16 cellular contexts compared by ENCODE assay signal in the genomic region with DNA sequence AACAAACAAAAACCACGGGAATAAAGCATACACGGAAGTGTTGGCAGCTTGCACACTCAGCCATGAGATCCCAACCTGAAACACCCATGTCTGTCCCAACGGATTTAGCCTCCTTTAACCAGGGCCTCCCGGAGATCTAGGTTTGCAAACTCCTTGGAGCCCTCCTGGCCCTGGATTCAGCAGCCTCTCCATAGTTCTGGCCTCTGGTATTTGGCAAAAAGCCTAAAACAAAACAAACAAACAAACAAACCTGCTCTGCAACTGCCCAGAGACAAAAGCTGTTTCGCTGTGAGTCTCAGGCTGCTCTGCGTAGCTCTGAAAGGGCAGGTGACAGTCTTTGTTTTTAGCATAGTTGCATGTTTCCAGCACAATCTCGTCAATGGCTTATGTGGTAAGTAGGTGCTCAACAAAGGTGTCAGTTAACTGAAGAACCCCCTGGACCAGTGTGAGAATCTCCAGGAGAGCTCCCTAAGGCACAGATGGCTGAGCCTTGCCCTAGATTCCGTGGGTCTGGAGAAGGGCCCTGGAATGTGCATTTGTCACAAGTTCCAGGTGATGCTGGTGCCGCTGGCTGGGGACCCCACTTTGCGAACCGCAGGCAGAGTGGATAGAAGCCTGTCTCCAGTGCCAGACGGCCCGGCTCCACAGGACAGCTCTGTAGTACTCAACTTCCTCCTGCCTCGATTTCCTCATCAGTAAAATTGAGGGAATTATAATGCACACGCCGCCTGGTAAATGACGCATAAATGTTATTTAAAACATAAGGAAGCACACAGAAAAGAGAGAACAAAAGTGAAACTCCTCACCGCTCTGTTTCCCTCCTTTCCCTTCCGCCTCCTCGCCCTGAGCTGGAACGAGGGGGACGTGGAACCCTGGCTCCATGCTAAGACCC.
DNase-seq lines count a peak whose midpoint lies in the region; ATAC-seq, FAIRE-seq and TF ChIP-seq lines count a peak whose summit lies in the region.
"Had no signal": no experiment of that assay in that cellular context is flagged by ENCODE, and none has a peak within 500 bp of the region (broad histone marks: within the 10 kb centered on the region; RNA-seq: fewer than 3 reads in every experiment).

No MANE protein-coding gene starts in this region.

- WGBS in aorta, 2 donors = 93 to 95% methylated on average over 22 of the region's 22 CpGs

- H3K4me3 ChIP-seq in kidney (ENCODE audit: low read length in 2 of 2) (no peak overlapping the region), aorta (ENCODE audit: low read length in 2 of 2) (no peak overlapping the region)
- H3K4me3 ChIP-seq: colonic mucosa, testis had no signal

- no peaks in the 10 kb centered on the region for H3K27me3 ChIP-seq in aorta (ENCODE audit: control insufficient read depth in 1 of 2, insufficient read depth in 2 of 2, low read length in 1 of 2)
- H3K27me3 ChIP-seq: colonic mucosa, testis had no signal

- TF ChIP-seq CTCF in kidney (IDR thresholded peaks at IDR 0.05; ENCODE audit: borderline replicate concordance, extremely low read depth, insufficient read depth) = no peak

- ATAC-seq in aorta (ENCODE audit: low FRiP score) (no peak), GM19023 (IDR thresholded peaks at IDR 0.05; ENCODE audit: unreplicated experiment) (no peak), GM21737 (IDR thresholded peaks at IDR 0.05; ENCODE audit: unreplicated experiment) (no peak)
- ATAC-seq: activated CD8-positive, alpha-beta memory T cell treated with anti-CD3 and anti-CD28 coated beads, Interleukin-2, amount 10 ng/mL, durations not matched to agents 7 days and 5 days had no signal

- DNase-seq in NCI-H748 (lab: John Stamatoyannopoulos, UW; ENCODE audit: unreplicated experiment) = peak; percentile 39
- no peak for DNase-seq in NCI-H748 treated with DMSO at 0.1 percent for 48 hours (lab: John Stamatoyannopoulos, UW)
- DNase-seq in NOMO-1 treated with dmso at 0.1 percent for 144 hours (lab: John Stamatoyannopoulos, UW; ENCODE audit: unreplicated experiment) = peak; percentile 15
- DNase-seq in kidney = no peak
- DNase-seq in aorta = peak; percentile 30 to 55
- DNase-seq in SHP77 treated with DMSO at 0.1 percent for 48 hours (lab: John Stamatoyannopoulos, UW) = no peak
- DNase-seq: activated CD8-positive, alpha-beta memory T cell treated with anti-CD3 and anti-CD28 coated beads, Interleukin-2, amount 10 ng/mL, durations not matched to agents 7 days and 5 days; activated naive CD8-positive, alpha-beta T cell treated with anti-CD3 and anti-CD28 coated beads for 36 hours; colonic mucosa; NCI-H446; testis had no signal

- no peak overlapping the region for H3K9ac ChIP-seq in kidney (ENCODE audit: low read length in 2 of 2)
- H3K9ac ChIP-seq: KMS-11 had no signal

- H3K27ac ChIP-seq in kidney (ENCODE audit: low read depth in 2 of 2, low read length in 2 of 2) (peak overlapping the region; percentile 36 to 65), aorta (ENCODE audit: low read depth in 1 of 2, low read length in 2 of 2) (no peak overlapping the region)
- H3K27ac ChIP-seq: colonic mucosa, KMS-11, testis had no signal

- H3K4me1 ChIP-seq in kidney (ENCODE audit: control insufficient read depth in 1 of 2, insufficient read depth in 1 of 2, low read depth in 1 of 2, low read length in 2 of 2) (peaks cover 14 to 17% of the 10 kb centered on the region in 2 donors), aorta (ENCODE audit: control insufficient read depth in 1 of 2, insufficient read depth in 2 of 2, low read length in 2 of 2) (no peaks in the 10 kb centered on the region)
- H3K4me1 ChIP-seq: colonic mucosa had no signal

- H3K36me3 ChIP-seq in kidney (ENCODE audit: control insufficient read depth in 1 of 2, insufficient read depth in 2 of 2, low read length in 2 of 2) (no peaks in the 10 kb centered on the region), aorta (ENCODE audit: control insufficient read depth in 1 of 2, insufficient read depth in 2 of 2, low read length in 1 of 2) (no peaks in the 10 kb centered on the region)
- H3K36me3 ChIP-seq: colonic mucosa had no signal

- H3K9me3 ChIP-seq in kidney (ENCODE audit: control insufficient read depth in 1 of 2, low read length in 2 of 2) = no peaks in the 10 kb centered on the region
- no peaks in the 10 kb centered on the region for H3K9me3 ChIP-seq in aorta (ENCODE audit: control insufficient read depth, low read length)
- H3K9me3 ChIP-seq: colonic mucosa, testis had no signal

- intact Hi-C loops in kidney (cut with DNase I) = no loop called here
- intact Hi-C loops in aorta (cut with DNase I) = no loop called here

- no peak for FAIRE-seq in kidney (lab: Jason Lieb, UNC)
- FAIRE-seq: GM12891, islet of Langerhans had no signal

Comparison
In these comparisons a context has a peak if more than half of its experiments do, and no peak if none do; other contexts are left out.
1. DNase-seq: peak in NCI-H748 (single experiment), NOMO-1 treated with dmso at 0.1 percent for 144 hours (single experiment) and aorta (2 of 2); none in NCI-H748 treated with DMSO at 0.1 percent for 48 hours (single experiment), kidney (single experiment) and SHP77 treated with DMSO at 0.1 percent for 48 hours (single experiment).
2. H3K27ac ChIP-seq: peak in kidney (2 of 2); none in aorta (0 of 2).